ENCODE assay signal across 16 cellular contexts in the genomic region with DNA sequence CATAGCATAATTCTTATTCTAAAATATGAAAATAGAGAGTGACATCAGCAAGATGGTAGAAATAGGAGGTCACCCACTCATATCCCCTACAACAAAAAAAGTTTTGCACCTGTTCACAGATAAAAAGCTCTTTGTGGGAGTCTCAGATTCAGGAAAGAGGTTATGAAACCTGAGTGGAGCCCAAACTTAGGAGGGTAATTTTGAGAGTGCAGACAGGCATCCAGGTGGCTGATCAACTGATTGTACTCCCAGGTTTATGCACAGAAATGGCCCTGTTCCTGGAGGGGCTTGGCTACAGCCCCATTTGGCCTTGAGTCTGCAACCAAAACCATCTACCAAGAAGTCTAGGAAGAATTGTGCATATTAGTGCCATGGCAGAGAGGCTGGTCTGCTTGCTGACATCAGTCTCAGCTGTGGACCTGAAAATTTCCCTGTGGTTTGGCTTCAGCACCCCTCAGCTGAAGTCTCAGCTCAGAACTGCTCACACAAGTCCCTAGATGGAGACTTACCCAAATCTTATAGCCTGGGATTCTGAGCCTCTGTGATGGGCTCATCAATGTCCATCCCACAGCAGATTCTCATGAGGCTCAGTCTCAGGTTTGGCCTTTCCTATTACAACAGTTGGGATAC.
DNase-seq lines count a peak whose midpoint lies in the region; ATAC-seq and TF ChIP-seq lines count a peak whose summit lies in the region.
"Had no signal": no experiment of that assay in that cellular context is flagged by ENCODE, and none has a peak within 500 bp of the region (broad histone marks: within the 10 kb centered on the region; RNA-seq: fewer than 3 reads in every experiment).

No MANE protein-coding gene starts in this region.

- TF ChIP-seq CTCF in GM10266 (IDR thresholded peaks at IDR 0.05; ENCODE audit: control insufficient read depth, insufficient read depth, low read depth, missing control alignments), result no peak

- ATAC-seq in GM18868 (IDR thresholded peaks at IDR 0.05; ENCODE audit: unreplicated experiment) (peak; percentile 75), HG02588 (IDR thresholded peaks at IDR 0.05; ENCODE audit: unreplicated experiment) (peak; percentile 69), HG03460 (IDR thresholded peaks at IDR 0.05; ENCODE audit: unreplicated experiment) (peak; percentile 56), HG03565 (IDR thresholded peaks at IDR 0.05; ENCODE audit: unreplicated experiment) (no peak), GM18517 (IDR thresholded peaks at IDR 0.05; ENCODE audit: unreplicated experiment) (no peak), GM18498 (IDR thresholded peaks at IDR 0.05; ENCODE audit: unreplicated experiment) (no peak)
- ATAC-seq: CD8-positive, alpha-beta T cell; K562 had no signal

- DNase-seq in GM10266 (ENCODE audit: extremely low spot score) (peak; percentile 17), OCI-M1 (lab: John Stamatoyannopoulos, UW) (no peak)
- DNase-seq: CD8-positive, alpha-beta T cell; NCI-H1092; NCI-H146; NCI-H2081; NCI-H2227 treated with DMSO at 0.1 percent for 48 hours; NCI-H524; T-helper 2 cell had no signal

Comparison
In these comparisons a context has a peak if more than half of its experiments do, and no peak if none do; other contexts are left out.
1. ATAC-seq: peak in GM18868 (single experiment), HG02588 (single experiment) and HG03460 (single experiment); none in HG03565 (single experiment), GM18517 (single experiment) and GM18498 (single experiment).